1 cellular context compared by ENCODE assay signal in genomic region chr17:78714534-78714933, GRCh38.
TF ChIP-seq lines count a peak whose summit lies in the region.

No MANE protein-coding gene starts in this region.

TF ChIP-seq in IMR-90, 13 proteins besides CTCF, POLR2A, EP300 and RAD21:
- TF ChIP-seq SMC3 (IDR thresholded peaks at IDR 0.05; ENCODE audit: low read depth, low read length) (no peak), RCOR1 (IDR thresholded peaks at IDR 0.05; ENCODE audit: insufficient replicate concordance, low read length) (no peak), ELK1 (IDR thresholded peaks at IDR 0.05; ENCODE audit: borderline replicate concordance, low read depth, low read length) (no peak), CEBPB (IDR thresholded peaks at IDR 0.05; ENCODE audit: low read depth, low read length) (no peak), FOS (IDR thresholded peaks at IDR 0.05; ENCODE audit: low read depth, low read length) (no peak), RFX5 (IDR thresholded peaks at IDR 0.05; ENCODE audit: low read depth, low read length) (no peak), MAFK (IDR thresholded peaks at IDR 0.05; ENCODE audit: low read depth, low read length) (no peak), BHLHE40 (IDR thresholded peaks at IDR 0.05; ENCODE audit: low read depth, low read length) (no peak), MAZ (IDR thresholded peaks at IDR 0.05; ENCODE audit: borderline replicate concordance, low read depth, low read length) (no peak), USF2 (IDR thresholded peaks at IDR 0.05; ENCODE audit: low read depth, low read length) (no peak), MXI1 (IDR thresholded peaks at IDR 0.05; ENCODE audit: borderline replicate concordance, low read depth, low read length) (no peak), NFE2L2 (IDR thresholded peaks at IDR 0.05; ENCODE audit: low read depth, low read length) (no peak), CHD1 (IDR thresholded peaks at IDR 0.05; ENCODE audit: low read depth, low read length) (no peak)
